15 cellular contexts compared by ENCODE assay signal in the genomic region with DNA sequence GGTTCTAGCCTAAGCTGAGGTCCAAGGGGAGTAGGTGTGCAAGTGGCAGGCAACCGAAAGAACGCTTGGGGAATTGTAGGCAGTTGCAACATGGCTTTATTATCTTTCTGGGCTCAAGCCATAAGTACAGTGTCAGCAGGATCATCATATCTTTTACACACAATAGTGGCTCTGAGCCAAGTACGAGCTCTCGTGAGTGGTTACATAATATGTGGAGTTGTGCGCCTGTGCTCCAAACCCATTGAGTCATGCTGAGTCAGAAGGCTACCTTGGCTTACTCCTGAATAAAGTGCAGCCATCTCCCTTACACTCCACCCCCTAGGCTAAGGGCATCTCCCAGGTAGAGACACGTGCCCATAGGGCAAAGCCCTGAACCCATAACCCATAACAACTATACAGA.
A peak's percentile ranks its signal among the peaks of the same experiment; 100 is the strongest.
DNase-seq lines count a peak whose midpoint lies in the region; ATAC-seq and TF ChIP-seq lines count a peak whose summit lies in the region.
"Had no signal": no experiment of that assay in that cellular context is flagged by ENCODE, and none has a peak within 500 bp of the region (broad histone marks: within the 10 kb centered on the region; RNA-seq: fewer than 3 reads in every experiment).

No MANE protein-coding gene starts in this region.

- no CpG with 5 or more reads among the region's 6 CpGs for WGBS in IMR-90 (ENCODE audit: extremely low coverage in 2 of 2, insufficient read length in 1 of 2), 2 experiments

- intact Hi-C loops in IMR-90 (cut with micrococcal nuclease) (no loop called here), left cardiac atrium (cut with DNase I) (no loop called here), upper lobe of right lung (cut with DNase I) (no loop called here)

- H2BK5ac ChIP-seq in IMR-90 (ENCODE audit: low read depth, low read length, poor library complexity, severe bottlenecking): no peak overlapping the region

- dilution Hi-C loops in IMR-90 (cut with HindIII; ENCODE audit: low sequenced_read_pairs, unreplicated experiment): no loop called here

- H3K36me3 ChIP-seq in IMR-90 (ENCODE audit: control insufficient read depth, insufficient read depth, low read length): no peaks in the 10 kb centered on the region
- no peaks in the 10 kb centered on the region for H3K36me3 ChIP-seq in RWPE2 (ENCODE audit: low read depth)
- H3K36me3 ChIP-seq in upper lobe of right lung: no peaks in the 10 kb centered on the region
- H3K36me3 ChIP-seq: SJCRH30 had no signal

- no peaks in the 10 kb centered on the region for H3K27me3 Mint-ChIP-seq in activated naive CD8-positive, alpha-beta T cell treated with anti-CD3 and anti-CD28 coated beads, Interleukin-2, amount 50 U/mL, for 24 hours
- H3K27me3 Mint-ChIP-seq: progenitor cell of endocrine pancreas had no signal

- no peak overlapping the region for H3K4me2 ChIP-seq in IMR-90 (ENCODE audit: low read depth, low read length)

- H3K56ac ChIP-seq in IMR-90 (ENCODE audit: extremely low read depth, insufficient read depth, low read length): no peak overlapping the region

- H2BK20ac ChIP-seq in IMR-90 (ENCODE audit: low read depth, low read length): no peak overlapping the region

- H4K91ac ChIP-seq in IMR-90 (ENCODE audit: insufficient read depth, low read depth, low read length): no peak overlapping the region

- TF ChIP-seq CTCF in IMR-90 (conservative IDR thresholded peaks at IDR 0.05; ENCODE audit: low read depth, low read length): no peak
- TF ChIP-seq CTCF in RWPE2 (IDR thresholded peaks at IDR 0.05; ENCODE audit: poor library complexity, severe bottlenecking): no peak
- TF ChIP-seq CTCF in fibroblast of pulmonary artery (IDR thresholded peaks at IDR 0.05; ENCODE audit: low read length, missing control alignments): no peak
- no peak for TF ChIP-seq CTCF in upper lobe of right lung (IDR thresholded peaks at IDR 0.05)

- no peak overlapping the region for H2AK5ac ChIP-seq in IMR-90 (ENCODE audit: low read depth, low read length)

- no peak for TF ChIP-seq RAD21 in IMR-90 (IDR thresholded peaks at IDR 0.05; ENCODE audit: low read length)

- no peak overlapping the region for H4K8ac ChIP-seq in IMR-90 (ENCODE audit: low read depth in 2 of 2, low read length in 2 of 2)

- H3K4ac ChIP-seq in IMR-90 (ENCODE audit: low read depth, low read length): no peak overlapping the region

- BruUV-seq in IMR-90 (replicated peaks; lab: Mats Ljungman, UMichigan): no TSS peak

- no peaks in the 10 kb centered on the region for H3K9me3 Mint-ChIP-seq in activated naive CD8-positive, alpha-beta T cell treated with anti-CD3 and anti-CD28 coated beads, Interleukin-2, amount 50 U/mL, for 24 hours

- H3K4me1 Mint-ChIP-seq in activated naive CD8-positive, alpha-beta T cell treated with anti-CD3 and anti-CD28 coated beads, Interleukin-2, amount 50 U/mL, for 24 hours: no peaks in the 10 kb centered on the region
- H3K4me1 Mint-ChIP-seq: brain had no signal

- no peak overlapping the region for H4K5ac ChIP-seq in IMR-90 (ENCODE audit: low read depth, low read length)

- no peaks in the 10 kb centered on the region for H3K79me1 ChIP-seq in IMR-90 (ENCODE audit: low read depth in 1 of 2, low read length in 2 of 2)

- H3K4me3 ChIP-seq in IMR-90 (ENCODE audit: insufficient read depth, low read depth, low read length): no peak overlapping the region
- no peak overlapping the region for H3K4me3 ChIP-seq in RWPE2 (ENCODE audit: severe bottlenecking)
- no peak overlapping the region for H3K4me3 ChIP-seq in fibroblast of pulmonary artery (replicated peaks; ENCODE audit: low read depth, low read length)
- H3K4me3 ChIP-seq in upper lobe of right lung: no peak overlapping the region
- H3K4me3 ChIP-seq: SJCRH30 had no signal

- H2BK15ac ChIP-seq in IMR-90 (ENCODE audit: low read depth, low read length): no peak overlapping the region

- H2BK120ac ChIP-seq in IMR-90 (ENCODE audit: low read depth, low read length): no peak overlapping the region

- in situ Hi-C loops in Caki2 (cut with HindIII; ENCODE audit: low pct_unique_long_range_greater_than_20kb, low sequenced_read_pairs): no loop called here
- in situ Hi-C loops in IMR-90 (cut with MboI; ENCODE audit: low sequenced_read_pairs): no loop called here

- H3K4me1 ChIP-seq in IMR-90 (ENCODE audit: control insufficient read depth, insufficient read depth, low read length) (no peaks in the 10 kb centered on the region), RWPE2 (ENCODE audit: insufficient read depth, poor library complexity, severe bottlenecking) (no peaks in the 10 kb centered on the region), upper lobe of right lung (no peaks in the 10 kb centered on the region)
- H3K4me1 ChIP-seq: SJCRH30 had no signal

- no peak overlapping the region for H3K18ac ChIP-seq in IMR-90 (ENCODE audit: low read depth, low read length)

- no peak overlapping the region for H2AFZ ChIP-seq in IMR-90 (replicated peaks; ENCODE audit: low read length, poor library complexity)

- no peak for TF ChIP-seq POLR2A in IMR-90 (IDR thresholded peaks at IDR 0.05; ENCODE audit: low read depth, low read length)

- POLR2A ChIA-PET in IMR-90 (lab: Charles Lee; ENCODE audit: unreplicated experiment): no interaction called here

- H3K27ac ChIP-seq in IMR-90 (ENCODE audit: insufficient read depth, low read length): no peak overlapping the region
- H3K27ac ChIP-seq in RWPE2 (ENCODE audit: poor library complexity, severe bottlenecking): no peak overlapping the region
- no peak overlapping the region for H3K27ac ChIP-seq in upper lobe of right lung
- H3K27ac ChIP-seq: SJCRH30, VCaP had no signal

- H3K14ac ChIP-seq in IMR-90 (replicated peaks; ENCODE audit: low read depth, low read length): no peak overlapping the region

- no peak overlapping the region for H3K27ac Mint-ChIP-seq in activated naive CD8-positive, alpha-beta T cell treated with anti-CD3 and anti-CD28 coated beads, Interleukin-2, amount 50 U/mL, for 24 hours
- H3K27ac Mint-ChIP-seq: brain, progenitor cell of endocrine pancreas had no signal

- no peaks in the 10 kb centered on the region for H3K36me3 Mint-ChIP-seq in activated naive CD8-positive, alpha-beta T cell treated with anti-CD3 and anti-CD28 coated beads, Interleukin-2, amount 50 U/mL, for 24 hours (ENCODE audit: low read depth)
- H3K36me3 Mint-ChIP-seq: brain had no signal

- no peaks in the 10 kb centered on the region for H4K20me1 ChIP-seq in IMR-90 (ENCODE audit: insufficient read depth, low read length)

- no peak overlapping the region for H3K4me3 Mint-ChIP-seq in activated naive CD8-positive, alpha-beta T cell treated with anti-CD3 and anti-CD28 coated beads, Interleukin-2, amount 50 U/mL, for 24 hours
- H3K4me3 Mint-ChIP-seq: brain had no signal

- no peak overlapping the region for H2AK9ac ChIP-seq in IMR-90 (replicated peaks; ENCODE audit: low read depth, low read length, poor library complexity)

- ATAC-seq in IMR-90 (ENCODE audit: low read depth) (no peak), RWPE2 (ENCODE audit: low read depth) (peak; percentile 97), left cardiac atrium (no peak), upper lobe of right lung (no peak)
- no peak for ATAC-seq in activated naive CD8-positive, alpha-beta T cell treated with anti-CD3 and anti-CD28 coated beads, Interleukin-2, amount 50 U/mL, for 24 hours

- CTCF ChIA-PET in IMR-90 (lab: Yijun Ruan, JAX): no interaction called here

- H3K27me3 ChIP-seq in IMR-90 (ENCODE audit: control insufficient read depth, insufficient read depth, low read length) (no peaks in the 10 kb centered on the region), RWPE2 (ENCODE audit: insufficient read depth, poor library complexity, severe bottlenecking) (no peaks in the 10 kb centered on the region), upper lobe of right lung (no peaks in the 10 kb centered on the region)
- H3K27me3 ChIP-seq: SJCRH30 had no signal

- H3K23ac ChIP-seq in IMR-90 (ENCODE audit: low read depth, low read length): no peak overlapping the region

- no peaks in the 10 kb centered on the region for H3K9me3 ChIP-seq in IMR-90 (ENCODE audit: control insufficient read depth, insufficient read depth, low read length)
- peaks cover 2% of the 10 kb centered on the region for H3K9me3 ChIP-seq in RWPE2 (ENCODE audit: severe bottlenecking)
- no peaks in the 10 kb centered on the region for H3K9me3 ChIP-seq in upper lobe of right lung
- H3K9me3 ChIP-seq: SJCRH30 had no signal

- peak; percentile 29 for DNase-seq in Caki2 (ENCODE audit: low read depth)
- peak; percentile 16 for DNase-seq in IMR-90
- peak; percentile 81 for DNase-seq in RWPE2 (ENCODE audit: low spot score)
- peak; percentile 63 for DNase-seq in fibroblast of pulmonary artery (ENCODE audit: low read depth)
- DNase-seq in left cardiac atrium: no peak
- no peak for DNase-seq in upper lobe of right lung
- DNase-seq in activated naive CD8-positive, alpha-beta T cell treated with anti-CD3 and anti-CD28 coated beads, Interleukin-2, amount 50 U/mL, for 24 hours: no peak
- DNase-seq in stimulated activated CD4-positive, alpha-beta T cell treated with anti-CD3 and anti-CD28 coated beads, Interleukin-2, amount 100 ng/mL, for 48 hours: no peak
- DNase-seq: activated gamma-delta T cell, DMS 273 treated with DMSO at 0.1 percent for 48 hours, NCI-H774 had no signal

- H3K9ac ChIP-seq in IMR-90 (ENCODE audit: low read depth, low read length): no peak overlapping the region

- no peaks in the 10 kb centered on the region for H3K9me1 ChIP-seq in IMR-90 (ENCODE audit: insufficient read depth, low read length)

TF ChIP-seq in IMR-90, 13 proteins besides CTCF, POLR2A, EP300 and RAD21 (continues in another document):
- no peak for TF ChIP-seq NFE2L2 (IDR thresholded peaks at IDR 0.05; ENCODE audit: low read depth, low read length)
- TF ChIP-seq SMC3 (IDR thresholded peaks at IDR 0.05; ENCODE audit: low read depth, low read length): no peak
- TF ChIP-seq, protein P1, sequence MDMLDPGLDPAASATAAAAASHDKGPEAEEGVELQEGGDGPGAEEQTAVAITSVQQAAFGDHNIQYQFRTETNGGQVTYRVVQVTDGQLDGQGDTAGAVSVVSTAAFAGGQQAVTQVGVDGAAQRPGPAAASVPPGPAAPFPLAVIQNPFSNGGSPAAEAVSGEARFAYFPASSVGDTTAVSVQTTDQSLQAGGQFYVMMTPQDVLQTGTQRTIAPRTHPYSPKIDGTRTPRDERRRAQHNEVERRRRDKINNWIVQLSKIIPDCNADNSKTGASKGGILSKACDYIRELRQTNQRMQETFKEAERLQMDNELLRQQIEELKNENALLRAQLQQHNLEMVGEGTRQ (IDR thresholded peaks at IDR 0.05; ENCODE audit: low read depth, low read length): no peak
- TF ChIP-seq CEBPB (IDR thresholded peaks at IDR 0.05; ENCODE audit: low read depth, low read length): no peak
- no peak for TF ChIP-seq RCOR1 (IDR thresholded peaks at IDR 0.05; ENCODE audit: insufficient replicate concordance, low read length)
- TF ChIP-seq MXI1 (IDR thresholded peaks at IDR 0.05; ENCODE audit: borderline replicate concordance, low read depth, low read length): no peak
- no peak for TF ChIP-seq BHLHE40 (IDR thresholded peaks at IDR 0.05; ENCODE audit: low read depth, low read length)

Comparison
In these comparisons a context has a peak if more than half of its experiments do, and no peak if none do; other contexts are left out.
1. DNase-seq: peak in Caki2 (single experiment), IMR-90 (single experiment), RWPE2 (single experiment) and fibroblast of pulmonary artery (single experiment); none in left cardiac atrium (single experiment), upper lobe of right lung (single experiment), activated naive CD8-positive, alpha-beta T cell treated with anti-CD3 and anti-CD28 coated beads, Interleukin-2, amount 50 U/mL, for 24 hours (single experiment) and stimulated activated CD4-positive, alpha-beta T cell treated with anti-CD3 and anti-CD28 coated beads, Interleukin-2, amount 100 ng/mL, for 48 hours (0 of 2).